In genomic region chr9:137720571-137721110, GRCh38 we compare ENCODE assay signal across 16 cellular contexts.
DNase-seq lines count a peak whose midpoint lies in the region; ATAC-seq and TF ChIP-seq lines count a peak whose summit lies in the region.
"Had no signal": no experiment of that assay in that cellular context is flagged by ENCODE, and none has a peak within 500 bp of the region (broad histone marks: within the 10 kb centered on the region; RNA-seq: fewer than 3 reads in every experiment).

No MANE protein-coding gene starts in this region.

- H3K36me3 Mint-ChIP-seq in GM23338 (ENCODE audit: low read depth) = peaks cover 82% of the 10 kb centered on the region
- peaks cover 27% of the 10 kb centered on the region for H3K36me3 Mint-ChIP-seq in osteocyte (ENCODE audit: unreplicated experiment)

- H3K27ac Mint-ChIP-seq in GM23338 (no peak overlapping the region; the same call in none of the 2 replicates), osteocyte (ENCODE audit: unreplicated experiment) (peak overlapping the region; percentile 74)

- H4K20me1 ChIP-seq in GM23338 (replicated peaks; ENCODE audit: insufficient read depth) = no peaks in the 10 kb centered on the region; the same call in none of the 2 replicates

- H3K4me1 Mint-ChIP-seq in GM23338 (peaks cover 29% of the 10 kb centered on the region), osteocyte (ENCODE audit: unreplicated experiment) (peaks cover 14% of the 10 kb centered on the region)

- H3K36me3 ChIP-seq in GM23338 (ENCODE audit: insufficient read depth) = peaks cover 6% of the 10 kb centered on the region; the same call in 1 of the 2 replicates

- DNase-seq in GM23338 (ENCODE audit: low spot score) = no peak
- peak; percentile 6 for DNase-seq in LoVo (ENCODE audit: low spot score)
- peak; percentile 98 for DNase-seq in epithelial cell of esophagus (ENCODE audit: low read depth)
- no peak for DNase-seq in osteocyte (ENCODE audit: extremely low spot score, unreplicated experiment)
- no peak for DNase-seq in NCI-H446 treated with DMSO at 0.1 percent for 48 hours (lab: John Stamatoyannopoulos, UW)
- DNase-seq in left lobe of liver (ENCODE audit: low spot score) = no peak
- DNase-seq: central memory CD4-positive, alpha-beta T cell; GDM1; KBM-7; left colon; NCI-H1105 treated with DMSO at 0.1 percent for 48 hours; NCI-H526; pancreas; tibial artery had no signal

- peaks cover 7% of the 10 kb centered on the region; the same call in 1 of the 2 replicates for H3K4me1 ChIP-seq in GM23338 (ENCODE audit: insufficient read depth)
- H3K4me1 ChIP-seq: pancreas had no signal

- ATAC-seq in GM23338 (no peak), left lobe of liver (no peak), GM19324 (IDR thresholded peaks at IDR 0.05; ENCODE audit: low FRiP score, unreplicated experiment) (no peak)
- ATAC-seq: left colon, pancreas had no signal

- no peak overlapping the region for H2AFZ ChIP-seq in GM23338

- TF ChIP-seq CTCF in GM23338 (conservative IDR thresholded peaks at IDR 0.05; ENCODE audit: low read depth in 2 of 2) (no peak), epithelial cell of esophagus (IDR thresholded peaks at IDR 0.05; ENCODE audit: insufficient read depth, low read depth, low read length, missing control alignments) (no peak), osteocyte (IDR thresholded peaks at IDR 0.05) (no peak)

- H3K27me3 Mint-ChIP-seq in GM23338 (ENCODE audit: insufficient read depth, low read depth, poor library complexity) (peaks cover 35% of the 10 kb centered on the region), osteocyte (ENCODE audit: unreplicated experiment) (no peaks in the 10 kb centered on the region)

- H3K4me2 ChIP-seq in GM23338 = no peak overlapping the region

- H3K9me3 Mint-ChIP-seq in GM23338 (peaks cover 48% of the 10 kb centered on the region), osteocyte (ENCODE audit: unreplicated experiment) (no peaks in the 10 kb centered on the region)

- no peaks in the 10 kb centered on the region for H3K27me3 ChIP-seq in GM23338 (ENCODE audit: insufficient read depth)
- H3K27me3 ChIP-seq: pancreas, tibial artery had no signal

- H3F3A ChIP-seq in GM23338 (replicated peaks; ENCODE audit: low read depth) = peaks cover 19% of the 10 kb centered on the region

- H3K79me2 ChIP-seq in GM23338 (replicated peaks; ENCODE audit: insufficient read depth) = peaks cover 62% of the 10 kb centered on the region

- peak overlapping the region; percentile 79 for H3K27ac ChIP-seq in GM23338 (ENCODE audit: low read depth)
- H3K27ac ChIP-seq: HL-60, pancreas, tibial artery had no signal

- H3K4me3 Mint-ChIP-seq in GM23338 (no peak overlapping the region), osteocyte (ENCODE audit: unreplicated experiment) (no peak overlapping the region)

- no peaks in the 10 kb centered on the region for H3K9me2 ChIP-seq in GM23338 (ENCODE audit: insufficient read depth)

- H3K4me3 ChIP-seq in GM23338 (no peak overlapping the region), epithelial cell of esophagus (ENCODE audit: low read length) (no peak overlapping the region)
- H3K4me3 ChIP-seq: pancreas, tibial artery had no signal

TF ChIP-seq in GM23338, 12 proteins besides CTCF, POLR2A, EP300 and RAD21 (continues in another document):
- TF ChIP-seq STAT1 (IDR thresholded peaks at IDR 0.05; ENCODE audit: unreplicated experiment) (no peak), EZH2 (IDR thresholded peaks at IDR 0.05; ENCODE audit: low read depth, unreplicated experiment) (no peak), ZNF114 (CRISPR knock-in tag; IDR thresholded peaks at IDR 0.05) (no peak), REST (IDR thresholded peaks at IDR 0.05; ENCODE audit: unreplicated experiment) (no peak), ZNF331 (CRISPR knock-in tag; IDR thresholded peaks at IDR 0.05; ENCODE audit: low read depth) (no peak), EZH2phosphoT487 (IDR thresholded peaks at IDR 0.05; ENCODE audit: unreplicated experiment) (no peak), ETS1 (IDR thresholded peaks at IDR 0.05) (no peak), CREB1 (CRISPR knock-in tag; IDR thresholded peaks at IDR 0.05; ENCODE audit: low read depth) (no peak), NANOG (IDR thresholded peaks at IDR 0.05; ENCODE audit: borderline replicate concordance) (no peak), JUNB (IDR thresholded peaks at IDR 0.05; ENCODE audit: unreplicated experiment) (no peak)

Comparison
In these comparisons a context has a peak if more than half of its experiments do, and no peak if none do; other contexts are left out.
1. DNase-seq: peak in LoVo (single experiment) and epithelial cell of esophagus (single experiment); none in GM23338 (single experiment), osteocyte (single experiment), NCI-H446 treated with DMSO at 0.1 percent for 48 hours (single experiment) and left lobe of liver (single experiment).